In the genomic region with DNA sequence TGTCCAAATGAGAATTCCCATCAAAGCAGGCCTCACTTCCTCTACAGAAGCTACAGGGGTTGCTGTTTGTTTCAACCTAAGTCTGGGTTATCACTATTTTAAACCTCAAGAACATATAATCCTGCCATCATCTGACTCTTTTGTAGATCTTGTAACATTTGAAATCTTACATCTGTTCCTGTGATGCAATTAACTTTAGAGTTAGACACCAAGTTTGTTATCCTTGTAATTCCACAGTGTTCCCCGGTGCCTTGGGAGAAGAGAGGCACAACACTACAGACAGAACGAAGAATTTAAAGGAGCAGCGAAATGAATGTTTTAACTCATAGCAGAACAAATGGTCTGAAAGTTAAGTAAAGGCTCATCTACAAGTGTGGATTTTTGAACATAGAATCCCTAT, we compare ENCODE assay signal across 20 cellular contexts.
"Had no signal": no experiment of that assay in that cellular context is flagged by ENCODE, and none has a peak within 500 bp of the region (broad histone marks: within the 10 kb centered on the region; RNA-seq: fewer than 3 reads in every experiment).

No MANE protein-coding gene starts in this region.

- H3K4me3 ChIP-seq: ascending aorta, SJSA1, skin epidermis, tibial nerve had no signal

- H3K9me3 ChIP-seq: ascending aorta, SJSA1, tibial nerve had no signal

- H3K9ac ChIP-seq: parathyroid adenoma had no signal

- H3K36me3 ChIP-seq: ascending aorta, SJSA1, tibial nerve had no signal

- DNase-seq: activated naive CD4-positive, alpha-beta T cell; activated naive CD8-positive, alpha-beta T cell treated with anti-CD3 and anti-CD28 coated beads, Interleukin-2, amount 10 ng/mL, durations not matched to agents 7 days and 5 days; dermis blood vessel endothelial cell; endodermal cell; erythroblast; foreskin fibroblast; immature natural killer cell; left colon; mammary epithelial cell; naive thymus-derived CD4-positive, alpha-beta T cell; stimulated activated CD4-positive, alpha-beta T cell treated with anti-CD3 and anti-CD28 coated beads, Interleukin-15, amount 100 ng/mL, for 24 hours; stimulated activated CD4-positive, alpha-beta T cell treated with anti-CD3 and anti-CD28 coated beads, Interleukin-4, amount 100 ng/mL, for 1 hour; stimulated activated naive B cell treated with anti-CD40 and anti-IgM and Interleukin-4, amounts not matched to agents 10 μg/mL and 1 μg/mL and 100 μg/mL, for 72 hours; SW 1271 had no signal

- H2AFZ ChIP-seq: parathyroid adenoma had no signal

- H3K27ac ChIP-seq: ascending aorta, parathyroid adenoma, SJSA1, skin epidermis, tibial nerve had no signal

- H3K4me1 ChIP-seq: ascending aorta, parathyroid adenoma, SJSA1, tibial nerve had no signal

- ATAC-seq: activated CD4-positive, CD25-positive, alpha-beta regulatory T cell treated with anti-CD3 and anti-CD28 coated beads, Interleukin-2, amount 50 U/mL, for 24 hours; left colon; naive thymus-derived CD4-positive, alpha-beta T cell; stimulated activated naive B cell treated with anti-CD40 and anti-IgM and Interleukin-4, amounts not matched to agents 10 μg/mL and 1 μg/mL and 100 μg/mL, for 72 hours had no signal

- H3K27me3 ChIP-seq: ascending aorta, tibial nerve had no signal
